ENCODE assay signal across 26 cellular contexts in the genomic region with DNA sequence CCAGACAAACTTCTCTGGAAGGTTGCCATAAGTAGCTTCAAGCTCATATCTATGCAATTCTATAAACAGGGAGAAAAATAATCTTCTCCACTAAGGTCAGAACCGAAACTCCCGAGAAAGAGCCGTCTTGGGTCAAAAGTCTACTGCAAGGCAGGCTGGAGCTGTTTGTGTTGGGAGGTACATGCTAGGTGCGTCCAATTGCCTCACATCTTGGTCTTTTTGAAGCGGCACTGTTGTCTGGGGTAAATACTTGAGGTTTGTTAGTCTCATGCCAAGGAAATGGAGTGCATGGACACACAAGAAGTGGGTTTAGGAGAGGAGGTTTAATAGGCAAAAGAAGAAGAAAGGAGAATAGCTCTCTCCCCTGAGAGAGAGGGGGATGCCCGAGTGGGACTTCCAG.
"Had no signal": no experiment of that assay in that cellular context is flagged by ENCODE, and none has a peak within 500 bp of the region (broad histone marks: within the 10 kb centered on the region; RNA-seq: fewer than 3 reads in every experiment).

No MANE protein-coding gene starts in this region.

- H3K9me3 ChIP-seq: SJSA1, SK-N-SH had no signal

- H3K27ac ChIP-seq: brain microvascular endothelial cell, PC-9, SJSA1 had no signal

- H3K4me3 Mint-ChIP-seq: activated CD4-positive, alpha-beta memory T cell treated with anti-CD3 and anti-CD28 coated beads for 36 hours; activated CD8-positive, alpha-beta memory T cell treated with anti-CD3 and anti-CD28 coated beads, Interleukin-2, amount 10 ng/mL, durations not matched to agents 7 days and 5 days; activated naive CD4-positive, alpha-beta T cell treated with anti-CD3 and anti-CD28 coated beads, Interleukin-2, amount 10 ng/mL, durations not matched to agents 7 days and 5 days; activated naive CD8-positive, alpha-beta T cell; activated naive CD8-positive, alpha-beta T cell treated with anti-CD3 and anti-CD28 coated beads, Interleukin-2, amount 50 U/mL, for 24 hours; T-helper 1 cell treated with Interleukin-12 subunit alpha and Interleukin-12 subunit beta and Interleukin-4 antibody, amounts not matched to agents 30 μg/mL and 1 μg/mL, for 36 hours; T-helper 2 cell treated with Interferon-gamma antibody and Interleukin-4, amounts not matched to agents 5 μg/mL and 100 μg/mL, for 36 hours had no signal

- H3K9me3 Mint-ChIP-seq: activated CD4-positive, alpha-beta memory T cell treated with anti-CD3 and anti-CD28 coated beads for 36 hours had no signal

- ATAC-seq: activated CD8-positive, alpha-beta memory T cell treated with anti-CD3 and anti-CD28 coated beads, Interleukin-2, amount 10 ng/mL, durations not matched to agents 7 days and 5 days; activated naive CD8-positive, alpha-beta T cell treated with anti-CD3 and anti-CD28 coated beads, Interleukin-2, amount 50 U/mL, for 24 hours; K562; WTC11 had no signal

- H3K4me2 ChIP-seq: PC-9, SK-N-SH had no signal

- H3K27ac Mint-ChIP-seq: activated CD4-positive, alpha-beta memory T cell treated with anti-CD3 and anti-CD28 coated beads for 36 hours; activated CD8-positive, alpha-beta memory T cell treated with anti-CD3 and anti-CD28 coated beads, Interleukin-2, amount 10 ng/mL, durations not matched to agents 7 days and 5 days; activated naive CD4-positive, alpha-beta T cell treated with anti-CD3 and anti-CD28 coated beads, Interleukin-2, amount 10 ng/mL, durations not matched to agents 7 days and 5 days; activated naive CD8-positive, alpha-beta T cell; activated naive CD8-positive, alpha-beta T cell treated with anti-CD3 and anti-CD28 coated beads, Interleukin-2, amount 50 U/mL, for 24 hours; T-helper 1 cell treated with Interleukin-12 subunit alpha and Interleukin-12 subunit beta and Interleukin-4 antibody, amounts not matched to agents 30 μg/mL and 1 μg/mL, for 36 hours; T-helper 2 cell treated with Interferon-gamma antibody and Interleukin-4, amounts not matched to agents 5 μg/mL and 100 μg/mL, for 36 hours had no signal

- DNase-seq: activated CD4-positive, alpha-beta memory T cell treated with anti-CD3 and anti-CD28 coated beads for 36 hours; activated CD4-positive, alpha-beta T cell treated with anti-CD3 and anti-CD28 coated beads for 4 hours; activated CD4-positive, alpha-beta T cell treated with anti-CD3 and anti-CD28 coated beads, Interleukin-2, amount 50 U/mL, for 1 hour; activated CD4-positive, CD25-positive, alpha-beta regulatory T cell treated with anti-CD3 and anti-CD28 coated beads, Interleukin-2, amount 50 U/mL, for 72 hours; activated CD8-positive, alpha-beta memory T cell treated with anti-CD3 and anti-CD28 coated beads for 24 hours; activated CD8-positive, alpha-beta memory T cell treated with anti-CD3 and anti-CD28 coated beads, Interleukin-2, amount 10 ng/mL, durations not matched to agents 7 days and 5 days; activated CD8-positive, alpha-beta memory T cell treated with anti-CD3 and anti-CD28 coated beads, Interleukin-2, amount 50 U/mL, for 48 hours; activated effector memory CD4-positive, alpha-beta T cell treated with Interleukin-2 at 50 U/mL for 16 hours; activated naive CD4-positive, alpha-beta T cell treated with anti-CD3 and anti-CD28 coated beads, Interleukin-2, amount 10 ng/mL, durations not matched to agents 7 days and 5 days; activated naive CD8-positive, alpha-beta T cell treated with anti-CD3 and anti-CD28 coated beads, Interleukin-2, amount 50 U/mL, for 24 hours; activated T-cell treated with anti-CD3 and anti-CD28 coated beads, Interleukin-2, amount 50 U/mL, for 48 hours; anterior cingulate cortex; brain microvascular endothelial cell; central memory CD4-positive, alpha-beta T cell; NCI-H1694; NCI-H1930; NCI-H524 treated with DMSO at 0.1 percent for 48 hours; NK-92 treated with Interleukin-12 subunit alpha and Interleukin-12 subunit beta, amount 100 ng/mL, for 24 hours; PC-9; SK-N-SH had no signal

- H3K36me3 Mint-ChIP-seq: activated CD4-positive, alpha-beta memory T cell treated with anti-CD3 and anti-CD28 coated beads for 36 hours; activated CD8-positive, alpha-beta memory T cell treated with anti-CD3 and anti-CD28 coated beads, Interleukin-2, amount 10 ng/mL, durations not matched to agents 7 days and 5 days; activated naive CD4-positive, alpha-beta T cell treated with anti-CD3 and anti-CD28 coated beads, Interleukin-2, amount 10 ng/mL, durations not matched to agents 7 days and 5 days; activated naive CD8-positive, alpha-beta T cell had no signal

- H3K9ac ChIP-seq: SK-N-SH had no signal

- H3K36me3 ChIP-seq: brain microvascular endothelial cell, SJSA1 had no signal

- H3K4me3 ChIP-seq: K562, PC-9, SJSA1 had no signal

- H3K27me3 ChIP-seq: brain microvascular endothelial cell, SJSA1 had no signal

- H3K4me1 Mint-ChIP-seq: activated CD8-positive, alpha-beta memory T cell treated with anti-CD3 and anti-CD28 coated beads, Interleukin-2, amount 10 ng/mL, durations not matched to agents 7 days and 5 days; activated naive CD4-positive, alpha-beta T cell treated with anti-CD3 and anti-CD28 coated beads, Interleukin-2, amount 10 ng/mL, durations not matched to agents 7 days and 5 days; activated naive CD8-positive, alpha-beta T cell treated with anti-CD3 and anti-CD28 coated beads, Interleukin-2, amount 50 U/mL, for 24 hours had no signal

- H3K27me3 Mint-ChIP-seq: activated naive CD4-positive, alpha-beta T cell treated with anti-CD3 and anti-CD28 coated beads, Interleukin-2, amount 10 ng/mL, durations not matched to agents 7 days and 5 days; activated naive CD8-positive, alpha-beta T cell had no signal
